Comparison of ENCODE assay signal across 1 cellular context in genomic region chr4:174522183-174523002, GRCh38.
TF ChIP-seq lines count a peak whose summit lies in the region.

HPGD (minus strand) TSS chr4:174522488; CDS start chr4:174522451, 37 bp downstream.

TF ChIP-seq in H1, 55 proteins besides CTCF, POLR2A, EP300 and RAD21 (continued from another document):
- TF ChIP-seq SUZ12 (IDR thresholded peaks at IDR 0.05; ENCODE audit: low read length) (peak; percentile 61; the same call in 1 of the 2 replicates), MAFK (IDR thresholded peaks at IDR 0.05; ENCODE audit: low read depth, low read length) (no peak), SIN3A (conservative IDR thresholded peaks at IDR 0.05 in 1 of 2, IDR thresholded peaks at IDR 0.05 in 1 of 2; ENCODE audit: low read depth in 1 of 2, low read length in 2 of 2) (0 out of 4 replicates have a peak, but pooled peaks of 1 of the 2 experiments have one; percentile 2), HDAC2 (IDR thresholded peaks at IDR 0.05; ENCODE audit: borderline replicate concordance in 1 of 2, low read depth in 2 of 2, low read length in 2 of 2) (peak in 1 of 2 experiments; percentile 47; a peak in 1 of 4 replicates), ASH2L (IDR thresholded peaks at IDR 0.05; ENCODE audit: low read length) (peak; percentile 51), KDM4A (IDR thresholded peaks at IDR 0.05; ENCODE audit: low read depth, low read length, severe bottlenecking) (peak; percentile 86)
